12 cellular contexts compared by ENCODE assay signal in genomic region chr6:136752554-136752953, GRCh38. TPM values are rescaled to one million over a fixed set of nuclear protein-coding genes. Genes with fewer than 3 reads are reported as not detected.
DNase-seq lines count a peak whose midpoint lies in the region; ATAC-seq and TF ChIP-seq lines count a peak whose summit lies in the region.
"Had no signal": no experiment of that assay in that cellular context is flagged by ENCODE, and none has a peak within 500 bp of the region (broad histone marks: within the 10 kb centered on the region; RNA-seq: fewer than 3 reads in every experiment).

No MANE protein-coding gene starts in this region.

- WGBS in adrenal gland, 4 donors: 76 to 85% (median 80%) methylated on average over 6 to 7 of the region's 7 CpGs

- H3K36me3 ChIP-seq in adrenal gland (replicated peaks in 1 of 2): no peaks in the 10 kb centered on the region
- H3K36me3 ChIP-seq: SJSA1 had no signal

- H3K36me3 Mint-ChIP-seq in activated naive CD4-positive, alpha-beta T cell treated with anti-CD3 and anti-CD28 coated beads, Interleukin-2, amount 10 ng/mL, durations not matched to agents 7 days and 5 days: peaks cover 29% of the 10 kb centered on the region
- peaks cover 2% of the 10 kb centered on the region for H3K36me3 Mint-ChIP-seq in T-helper 17 cell (ENCODE audit: low read depth)
- no peaks in the 10 kb centered on the region for H3K36me3 Mint-ChIP-seq in stimulated activated effector memory CD8-positive, alpha-beta T cell treated with anti-CD3 and anti-CD28 coated beads, Interleukin-12 subunit alpha, Interleukin-12 subunit beta, amount 100 ng/mL, for 72 hours

- H3K27me3 ChIP-seq in adrenal gland: no peaks in the 10 kb centered on the region
- H3K27me3 ChIP-seq: SJSA1 had no signal

- ATAC-seq in T-helper 17 cell (no peak), left ventricle myocardium superior (peak; percentile 41)
- ATAC-seq in stimulated activated effector memory CD8-positive, alpha-beta T cell treated with anti-CD3 and anti-CD28 coated beads, Interleukin-12 subunit alpha, Interleukin-12 subunit beta, amount 100 ng/mL, for 72 hours: no peak

- DNase-seq in activated naive CD4-positive, alpha-beta T cell treated with anti-CD3 and anti-CD28 coated beads, Interleukin-2, amount 10 ng/mL, durations not matched to agents 7 days and 5 days: peak; percentile 26
- no peak for DNase-seq in activated naive CD4-positive, alpha-beta T cell treated with Interleukin-2 at 50 U/mL for 16 hours
- DNase-seq in T-helper 17 cell (no peak), left ventricle myocardium superior (no peak), T1000 (lab: John Stamatoyannopoulos, UW) (no peak), KG1 (lab: John Stamatoyannopoulos, UW) (no peak), adrenal gland (no peak)
- DNase-seq in stimulated activated effector memory CD8-positive, alpha-beta T cell treated with anti-CD3 and anti-CD28 coated beads, Interleukin-12 subunit alpha, Interleukin-12 subunit beta, amount 100 ng/mL, for 72 hours (ENCODE audit: low spot score in 2 of 2): peak in 1 of 2 donors; percentile 48
- DNase-seq: activated CD4-positive, CD25-positive, alpha-beta regulatory T cell treated with anti-CD3 and anti-CD28 coated beads, Interleukin-2, amount 50 U/mL, for 72 hours; activated gamma-delta T cell treated with Interleukin-2 at 50 U/mL for 16 hours; NCI-H2029 had no signal

- intact Hi-C loops in left ventricle myocardium superior (cut with micrococcal nuclease): no loop called here
- intact Hi-C loops in adrenal gland (cut with DNase I): no loop called here

- no peaks in the 10 kb centered on the region for H3K9me3 Mint-ChIP-seq in activated naive CD4-positive, alpha-beta T cell treated with anti-CD3 and anti-CD28 coated beads, Interleukin-2, amount 10 ng/mL, durations not matched to agents 7 days and 5 days
- no peaks in the 10 kb centered on the region for H3K9me3 Mint-ChIP-seq in stimulated activated effector memory CD8-positive, alpha-beta T cell treated with anti-CD3 and anti-CD28 coated beads, Interleukin-12 subunit alpha, Interleukin-12 subunit beta, amount 100 ng/mL, for 72 hours

- H3K27me3 Mint-ChIP-seq in activated naive CD4-positive, alpha-beta T cell treated with anti-CD3 and anti-CD28 coated beads, Interleukin-2, amount 10 ng/mL, durations not matched to agents 7 days and 5 days: no peaks in the 10 kb centered on the region
- no peaks in the 10 kb centered on the region for H3K27me3 Mint-ChIP-seq in T-helper 17 cell

- no peak for TF ChIP-seq CTCF in adrenal gland (IDR thresholded peaks at IDR 0.05)

- H3K4me3 Mint-ChIP-seq in activated naive CD4-positive, alpha-beta T cell treated with anti-CD3 and anti-CD28 coated beads, Interleukin-2, amount 10 ng/mL, durations not matched to agents 7 days and 5 days: peak overlapping the region; percentile 58
- peak overlapping the region; percentile 85 for H3K4me3 Mint-ChIP-seq in T-helper 17 cell
- H3K4me3 Mint-ChIP-seq in stimulated activated effector memory CD8-positive, alpha-beta T cell treated with anti-CD3 and anti-CD28 coated beads, Interleukin-12 subunit alpha, Interleukin-12 subunit beta, amount 100 ng/mL, for 72 hours: peak overlapping the region; percentile 62

- H3K27ac ChIP-seq in adrenal gland: peak overlapping the region in 2 of 5 donors; percentile 36 to 45
- H3K27ac ChIP-seq: SJSA1 had no signal

- H3K9me3 ChIP-seq in T-helper 17 cell (ENCODE audit: control insufficient read depth, low read length, poor library complexity, severe bottlenecking): no peaks in the 10 kb centered on the region
- H3K9me3 ChIP-seq in adrenal gland (replicated peaks in 1 of 3): no peaks in the 10 kb centered on the region
- H3K9me3 ChIP-seq: SJSA1 had no signal

- H3K4me1 Mint-ChIP-seq in activated naive CD4-positive, alpha-beta T cell treated with anti-CD3 and anti-CD28 coated beads, Interleukin-2, amount 10 ng/mL, durations not matched to agents 7 days and 5 days: peaks cover 94% of the 10 kb centered on the region
- H3K4me1 Mint-ChIP-seq in T-helper 17 cell: peaks cover 76% of the 10 kb centered on the region
- H3K4me1 Mint-ChIP-seq in stimulated activated effector memory CD8-positive, alpha-beta T cell treated with anti-CD3 and anti-CD28 coated beads, Interleukin-12 subunit alpha, Interleukin-12 subunit beta, amount 100 ng/mL, for 72 hours: peaks cover 86% of the 10 kb centered on the region

- H3K4me3 ChIP-seq in adrenal gland: no peak overlapping the region
- H3K4me3 ChIP-seq: SJSA1 had no signal

- CTCF ChIA-PET in activated naive CD4-positive, alpha-beta T cell treated with anti-CD3 and anti-CD28 coated beads, Interleukin-2, amount 10 ng/mL, durations not matched to agents 7 days and 5 days (lab: Charles Lee): interaction anchor here (1.1 to 3.6 kb wide), 4 partner anchors 12 to 108 kb away, joined by 3 to 17 read pairs (median 9); partner anchors contain the start of gene MAP3K5

- peak overlapping the region; percentile 92 for H3K27ac Mint-ChIP-seq in activated naive CD4-positive, alpha-beta T cell treated with anti-CD3 and anti-CD28 coated beads, Interleukin-2, amount 10 ng/mL, durations not matched to agents 7 days and 5 days
- H3K27ac Mint-ChIP-seq in T-helper 17 cell: peak overlapping the region; percentile 98
- peak overlapping the region; percentile 63 for H3K27ac Mint-ChIP-seq in stimulated activated effector memory CD8-positive, alpha-beta T cell treated with anti-CD3 and anti-CD28 coated beads, Interleukin-12 subunit alpha, Interleukin-12 subunit beta, amount 100 ng/mL, for 72 hours

- TF ChIP-seq POLR2A in adrenal gland (IDR thresholded peaks at IDR 0.05): no peak

- H3K4me1 ChIP-seq in adrenal gland (replicated peaks in 1 of 2): peaks cover 38 to 87% of the 10 kb centered on the region in 2 donors
- H3K4me1 ChIP-seq: SJSA1 had no signal

RNA-seq across cellular contexts. Expression of gene MAP3K5, which starts 39.7 kb away (rescaled TPM):
- 10 to 100 TPM; 35.6 to 40.3 TPM for total RNA-seq in T-helper 17 cell
- total RNA-seq in left ventricle myocardium superior: 38.5 TPM
- total RNA-seq in adrenal gland: 100 to 1,000 TPM; 139 to 306 (median 247) TPM
- polyA plus RNA-seq in adrenal gland: 100 to 1,000 TPM in 1 of 3 donors, 10 to 100 TPM in 2; 41.9 to 124 (median 53.3) TPM
